Comparison of ENCODE assay signal across 8 cellular contexts in the genomic region with DNA sequence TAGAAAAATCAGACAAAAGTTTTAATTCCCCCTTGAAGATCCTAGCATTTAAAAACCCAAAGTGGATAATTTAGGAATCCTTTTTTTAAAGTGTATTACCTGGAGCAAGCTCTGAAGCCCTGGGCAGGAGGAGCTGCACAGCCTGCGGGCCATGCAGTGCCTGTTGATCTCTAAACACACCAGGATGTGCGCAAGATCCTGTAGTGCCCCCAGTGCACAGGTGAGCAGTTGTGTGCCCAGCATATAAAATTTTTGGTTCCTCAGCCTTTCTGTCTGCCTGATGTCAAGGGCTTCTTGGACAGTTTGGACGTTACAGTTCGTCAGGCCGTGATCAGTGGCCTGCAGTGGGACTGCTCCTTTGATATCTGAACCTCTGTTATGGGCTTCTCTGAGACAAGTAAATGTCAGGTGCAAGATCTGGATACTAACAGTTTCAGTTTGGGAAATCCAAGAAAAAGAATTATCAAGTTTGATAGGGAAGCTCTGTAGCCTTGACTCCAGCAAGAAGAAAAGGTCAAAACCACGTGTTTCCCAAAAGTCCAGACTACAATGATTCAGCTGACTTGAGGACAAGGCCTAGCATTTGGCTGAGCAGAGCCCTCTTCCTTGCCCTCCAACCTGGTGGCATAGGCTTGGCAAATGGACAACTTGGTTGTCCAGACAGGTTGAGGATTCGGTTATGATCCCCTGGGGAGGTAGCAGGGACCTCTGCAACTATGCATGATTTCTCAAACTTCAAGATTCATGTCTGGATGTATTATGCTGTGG. TPM values are rescaled to one million over a fixed set of nuclear protein-coding genes. Genes with fewer than 3 reads are reported as not detected.
A peak's percentile ranks its signal among the peaks of the same experiment; 100 is the strongest.
DNase-seq lines count a peak whose midpoint lies in the region; ATAC-seq, FAIRE-seq and TF ChIP-seq lines count a peak whose summit lies in the region.

No MANE protein-coding gene starts in this region.

- TF ChIP-seq POLR2A in right lobe of liver (IDR thresholded peaks at IDR 0.05): no peak

- TF ChIP-seq CTCF in GM12874 (IDR thresholded peaks at IDR 0.05; ENCODE audit: insufficient read depth, low read depth, low read length) (peak; percentile 17; the same call in 1 of the 2 replicates), HFFc6 (IDR thresholded peaks at IDR 0.05) (no peak), right lobe of liver (IDR thresholded peaks at IDR 0.05) (no peak), D721Med (IDR thresholded peaks at IDR 0.05; ENCODE audit: insufficient read depth, missing control alignments) (no peak)

- in situ Hi-C loops in SK-MEL-5 (cut with HindIII; ENCODE audit: low pct_unique_long_range_greater_than_20kb, low sequenced_read_pairs): no loop called here

- WGBS in right lobe of liver (ENCODE audit: insufficient coverage, low coverage, low lambda C conversion rate, missing lambda C conversion rate): 7% methylated on average over 6 of the region's 7 CpGs

- H3K9me3 Mint-ChIP-seq in HFFc6: no peaks in the 10 kb centered on the region; the same call in 1 of the 2 replicates

- H3K4me3 Mint-ChIP-seq in HFFc6: peak overlapping the region; percentile 99

- peaks cover 49% of the 10 kb centered on the region for H3K36me3 Mint-ChIP-seq in HFFc6 (ENCODE audit: low read depth)

- H3K27me3 Mint-ChIP-seq in HFFc6 (ENCODE audit: insufficient read depth): no peaks in the 10 kb centered on the region; the same call in 1 of the 2 replicates

- H3K27me3 ChIP-seq in right lobe of liver: no peaks in the 10 kb centered on the region

- H3K4me3 ChIP-seq in right lobe of liver: peak overlapping the region; percentile 65 to 93 (median 79)

- intact Hi-C loops in right lobe of liver (cut with DNase I): no loop called here

- H3K4me1 Mint-ChIP-seq in HFFc6 (ENCODE audit: low read depth): peaks cover 44% of the 10 kb centered on the region

- ATAC-seq in right lobe of liver: peak in 3 of 4 donors; percentile 11 to 26 (median 24)

- H3K9me3 ChIP-seq in right lobe of liver: no peaks in the 10 kb centered on the region

- H3K4me1 ChIP-seq in right lobe of liver: peaks cover 0 to 28% (median 8%) of the 10 kb centered on the region in 4 donors

- H3K27ac ChIP-seq in right lobe of liver (peak overlapping the region; percentile 85 to 94 (median 87)), substantia nigra (ENCODE audit: low read depth, low read length, poor library complexity, severe bottlenecking) (peak overlapping the region; percentile 87), caudate nucleus (ENCODE audit: low read depth, low read length) (no peak overlapping the region)

- peaks cover 0 to 3% (median 1%) of the 10 kb centered on the region in 4 donors for H3K36me3 ChIP-seq in right lobe of liver

- peak overlapping the region; percentile 100 for H3K27ac Mint-ChIP-seq in HFFc6

- no peak for FAIRE-seq in D721Med (lab: Jason Lieb, UNC)

- no peak for DNase-seq in HFFc6
- peak; percentile 5 for DNase-seq in SK-MEL-5 (ENCODE audit: low read depth, low spot score)
- DNase-seq in central memory CD4-positive, alpha-beta T cell: peak; percentile 49
- DNase-seq in right lobe of liver: no peak
- DNase-seq in substantia nigra (lab: John Stamatoyannopoulos, UW): peak in 2 of 49 donors; percentile 3 to 14
- DNase-seq in caudate nucleus (lab: John Stamatoyannopoulos, UW): no peak
- no peak for DNase-seq in D721Med (ENCODE audit: insufficient read length, low spot score)

RNA-seq across cellular contexts. Expression of gene ATXN7L3B, which starts 1.0 kb away (rescaled TPM):
- total RNA-seq in HFFc6 (2021; fragmentation: NEBNext Ultra II Directional; extraction: Animal tissue kit (Norgen Biotek cat#: 25700)): 10 to 100 TPM; 18.3 to 24.0 (median 20.5) TPM
- 23.9 and 24.6 TPM in 2 replicates for total RNA-seq in SK-MEL-5 (2014; rRNA removed; shearing (Covaris generic))
- polyA plus RNA-seq in SK-MEL-5 (2015; cell fraction: cytosol; rRNA removed): 21.8 and 26.9 TPM in 2 replicates
- polyA plus RNA-seq in SK-MEL-5 (2015; cell fraction: nucleus; rRNA removed): 39.2 and 47.0 TPM in 2 replicates
- total RNA-seq in right lobe of liver: 10 to 100 TPM; 10.8 to 16.6 (median 11.7) TPM

Comparison
In these comparisons a context has a peak if more than half of its experiments do, and no peak if none do; other contexts are left out.
1. DNase-seq: peak in SK-MEL-5 (single experiment) and central memory CD4-positive, alpha-beta T cell (single experiment); none in HFFc6 (single experiment), right lobe of liver (0 of 3), caudate nucleus (0 of 61) and D721Med (single experiment).